ENCODE assay signal across 8 cellular contexts in the genomic region with DNA sequence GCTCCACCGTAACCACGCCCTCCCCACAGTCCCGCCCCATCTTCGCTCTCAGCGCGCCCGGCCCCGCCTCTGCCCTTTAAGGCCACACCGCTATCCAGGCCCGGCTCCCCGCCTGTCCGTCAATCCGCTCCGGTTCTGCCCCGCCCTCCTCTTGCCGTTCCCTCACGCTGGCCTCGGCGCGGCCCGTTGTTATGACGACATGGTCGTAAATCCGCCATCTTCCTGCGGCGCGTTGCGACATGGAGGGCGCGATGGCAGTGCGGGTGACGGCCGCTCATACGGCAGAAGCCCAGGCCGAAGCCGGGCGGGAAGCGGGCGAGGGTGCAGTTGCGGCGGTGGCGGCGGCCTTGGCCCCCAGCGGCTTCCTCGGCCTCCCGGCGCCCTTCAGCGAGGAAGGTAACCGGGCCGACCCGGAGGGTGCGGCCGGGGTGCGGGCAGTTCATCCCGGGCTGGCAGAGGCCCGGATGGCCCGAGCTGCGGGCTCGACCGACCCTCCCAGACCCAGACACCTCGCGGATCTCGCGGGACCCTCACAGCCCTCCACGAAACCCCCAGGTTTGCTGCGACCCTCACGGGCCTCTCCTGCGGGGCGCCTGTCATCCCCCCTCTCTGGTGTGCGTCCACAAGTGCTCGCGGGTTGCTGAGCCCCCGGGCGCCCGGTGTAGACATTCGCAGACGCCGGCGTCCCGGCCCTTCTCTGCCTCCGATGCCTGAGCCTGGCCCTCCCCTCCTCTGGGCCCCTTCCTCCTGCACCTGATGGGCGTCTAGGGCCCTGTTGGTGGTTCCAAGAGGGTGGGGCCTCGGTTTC. TPM values are rescaled to one million over a fixed set of nuclear protein-coding genes. Genes with fewer than 3 reads are reported as not detected.
DNase-seq lines count a peak whose midpoint lies in the region; ATAC-seq, FAIRE-seq and TF ChIP-seq lines count a peak whose summit lies in the region.

A gene with protein sequence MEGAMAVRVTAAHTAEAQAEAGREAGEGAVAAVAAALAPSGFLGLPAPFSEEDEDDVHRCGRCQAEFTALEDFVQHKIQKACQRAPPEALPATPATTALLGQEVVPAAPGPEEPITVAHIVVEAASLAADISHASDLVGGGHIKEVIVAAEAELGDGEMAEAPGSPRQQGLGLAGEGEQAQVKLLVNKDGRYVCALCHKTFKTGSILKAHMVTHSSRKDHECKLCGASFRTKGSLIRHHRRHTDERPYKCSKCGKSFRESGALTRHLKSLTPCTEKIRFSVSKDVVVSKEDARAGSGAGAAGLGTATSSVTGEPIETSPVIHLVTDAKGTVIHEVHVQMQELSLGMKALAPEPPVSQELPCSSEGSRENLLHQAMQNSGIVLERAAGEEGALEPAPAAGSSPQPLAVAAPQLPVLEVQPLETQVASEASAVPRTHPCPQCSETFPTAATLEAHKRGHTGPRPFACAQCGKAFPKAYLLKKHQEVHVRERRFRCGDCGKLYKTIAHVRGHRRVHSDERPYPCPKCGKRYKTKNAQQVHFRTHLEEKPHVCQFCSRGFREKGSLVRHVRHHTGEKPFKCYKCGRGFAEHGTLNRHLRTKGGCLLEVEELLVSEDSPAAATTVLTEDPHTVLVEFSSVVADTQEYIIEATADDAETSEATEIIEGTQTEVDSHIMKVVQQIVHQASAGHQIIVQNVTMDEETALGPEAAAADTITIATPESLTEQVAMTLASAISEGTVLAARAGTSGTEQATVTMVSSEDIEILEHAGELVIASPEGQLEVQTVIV (plus strand): TSS at position 217 of the 808 bp plus-strand sequence. CDS start 23 bp downstream, at position 240.

- H3K4me1 ChIP-seq in OCI-LY3 (ENCODE audit: low read length): peaks cover 5% of the 10 kb centered on the region; the same call in 1 of the 2 replicates
- peaks cover 7% of the 10 kb centered on the region for H3K4me1 ChIP-seq in endothelial cell of umbilical vein (ENCODE audit: control insufficient read depth, extremely low read depth, insufficient read depth, low read length)

- peak within 1 kb of the TSS; percentile 86 for H3K9ac ChIP-seq in OCI-LY3 (ENCODE audit: low read length)
- H3K9ac ChIP-seq in endothelial cell of umbilical vein (replicated peaks; ENCODE audit: extremely low read depth, insufficient read depth, low read length): peak within 1 kb of the TSS; percentile 84

- no peaks in the 10 kb centered on the region for H3K9me3 ChIP-seq in OCI-LY3 (ENCODE audit: insufficient read depth, low read length)
- no peaks in the 10 kb centered on the region for H3K9me3 ChIP-seq in endothelial cell of umbilical vein (replicated peaks; ENCODE audit: control insufficient read depth, insufficient read depth, low read length)

- CTCF ChIA-PET in endothelial cell of umbilical vein (lab: Charles Lee): no interaction called here

- TF ChIP-seq POLR2A in endothelial cell of umbilical vein (IDR thresholded peaks at IDR 0.05; ENCODE audit: low read depth, low read length): peak; percentile 96

- peaks cover 13% of the 10 kb centered on the region for H4K20me1 ChIP-seq in OCI-LY3 (ENCODE audit: insufficient read depth, low read length)
- H4K20me1 ChIP-seq in endothelial cell of umbilical vein (replicated peaks; ENCODE audit: control insufficient read depth, extremely low read depth, insufficient read depth, low read length): no peaks in the 10 kb centered on the region

- TF ChIP-seq CTCF in OCI-LY3 (IDR thresholded peaks at IDR 0.05; ENCODE audit: low read depth, low read length): no peak
- no peak for TF ChIP-seq CTCF in endothelial cell of umbilical vein (IDR thresholded peaks at IDR 0.05; ENCODE audit: extremely low read depth in 1 of 2, insufficient read depth in 1 of 2, low read depth in 1 of 2, low read length in 2 of 2)

- dilution Hi-C loops in endothelial cell of umbilical vein (cut with MboI; ENCODE audit: extremely low pct_ligation_motif_present, low sequenced_read_pairs): no loop called here

- H2AFZ ChIP-seq in OCI-LY3 (ENCODE audit: low read depth, low read length): peak within 1 kb of the TSS; percentile 78; the same call in 1 of the 2 replicates
- H2AFZ ChIP-seq in endothelial cell of umbilical vein (ENCODE audit: low read depth, low read length): peak within 1 kb of the TSS; percentile 98

- H3K4me3 ChIP-seq in OCI-LY3 (ENCODE audit: low read length) (peak within 1 kb of the TSS; percentile 92), endothelial cell of umbilical vein (replicated peaks in 1 of 3; ENCODE audit: insufficient read depth in 1 of 3, low read depth in 1 of 3, low read length in 3 of 3) (peak within 1 kb of the TSS; percentile 54 to 79 (median 74))

- BruUV-seq in endothelial cell of umbilical vein (replicated peaks; lab: Mats Ljungman, UMichigan): TSS peak; percentile 68

- H3K4me2 ChIP-seq in OCI-LY3 (ENCODE audit: low read length) (peak within 1 kb of the TSS; percentile 89), endothelial cell of umbilical vein (ENCODE audit: insufficient read depth, low read length) (peak within 1 kb of the TSS; percentile 84)

- ATAC-seq in GM21515 (IDR thresholded peaks at IDR 0.05; ENCODE audit: unreplicated experiment): peak; percentile 92

- H3K9me1 ChIP-seq in endothelial cell of umbilical vein (replicated peaks; ENCODE audit: control insufficient read depth, extremely low read depth, insufficient read depth, low read length): no peaks in the 10 kb centered on the region

- H3K36me3 ChIP-seq in OCI-LY3 (replicated peaks; ENCODE audit: low read depth, low read length) (peaks cover 2% of the 10 kb centered on the region), endothelial cell of umbilical vein (ENCODE audit: control insufficient read depth in 2 of 2, extremely low read depth in 1 of 2, insufficient read depth in 2 of 2, low read length in 2 of 2) (peaks cover 0 to 2% of the 10 kb centered on the region in 2 experiments)

- POLR2A ChIA-PET in endothelial cell of umbilical vein (lab: Charles Lee): no interaction called here

- peak; percentile 99 for FAIRE-seq in endothelial cell of umbilical vein (lab: Jason Lieb, UNC)

- H3K79me2 ChIP-seq in OCI-LY3 (ENCODE audit: low read length): peaks cover 47% of the 10 kb centered on the region
- H3K79me2 ChIP-seq in endothelial cell of umbilical vein (ENCODE audit: control insufficient read depth, insufficient read depth, low read length): peaks cover 36% of the 10 kb centered on the region

- H3K27me3 ChIP-seq in OCI-LY3 (ENCODE audit: low read depth, low read length) (no peaks in the 10 kb centered on the region), endothelial cell of umbilical vein (ENCODE audit: control insufficient read depth in 2 of 2, insufficient read depth in 2 of 2, low read length in 2 of 2) (no peaks in the 10 kb centered on the region)

- intact Hi-C loops in endothelial cell of umbilical vein (cut with micrococcal nuclease): loop anchor here (1.0 to 2.0 kb wide), 7 partner anchors 8 to 237 kb away; a partner anchor contains a TSS

- H3K27ac ChIP-seq in OCI-LY3 (ENCODE audit: low read length) (peak within 1 kb of the TSS; percentile 51), endothelial cell of umbilical vein (ENCODE audit: insufficient read depth, low read depth, low read length) (peak within 1 kb of the TSS; percentile 41)

- DNase-seq in D341Med (ENCODE audit: low spot score) (peak; percentile 98), HuH-7 (ENCODE audit: low spot score) (peak; percentile 70), activated T-cell treated with anti-CD3 and anti-CD28 coated beads for 1 hour (ENCODE audit: low read depth) (peak; percentile 97), endothelial cell of umbilical vein (ENCODE audit: low read depth, low spot score) (peak; percentile 99), middle frontal gyrus (ENCODE audit: extremely low spot score, low spot score) (peak; percentile 94)
- DNase-seq in stimulated activated CD8-positive, alpha-beta memory T cell treated with anti-CD3 and anti-CD28 coated beads, Interleukin-2, amount 100 ng/mL, for 48 hours (ENCODE audit: low read depth in 2 of 2): peak; percentile 100

TF ChIP-seq in endothelial cell of umbilical vein, 7 proteins besides CTCF, POLR2A, EP300 and RAD21:
- TF ChIP-seq GATA2 (IDR thresholded peaks at IDR 0.05; ENCODE audit: insufficient read depth, insufficient read length, low read depth, low read length) (no peak), MYC (IDR thresholded peaks at IDR 0.05; ENCODE audit: low read depth, low read length) (no peak), FOS (IDR thresholded peaks at IDR 0.05; ENCODE audit: borderline replicate concordance, insufficient read depth, low read length) (no peak), EZH2 (IDR thresholded peaks at IDR 0.05; ENCODE audit: borderline replicate concordance, low read depth, low read length, severe bottlenecking) (no peak), POLR2AphosphoS5 (IDR thresholded peaks at IDR 0.05; ENCODE audit: insufficient read depth, low read depth, low read length) (peak; percentile 93), JUN (IDR thresholded peaks at IDR 0.05; ENCODE audit: borderline replicate concordance, insufficient read depth, insufficient read length, low read depth) (no peak)
- TF ChIP-seq, protein P1, sequence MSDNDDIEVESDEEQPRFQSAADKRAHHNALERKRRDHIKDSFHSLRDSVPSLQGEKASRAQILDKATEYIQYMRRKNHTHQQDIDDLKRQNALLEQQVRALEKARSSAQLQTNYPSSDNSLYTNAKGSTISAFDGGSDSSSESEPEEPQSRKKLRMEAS (IDR thresholded peaks at IDR 0.05; ENCODE audit: insufficient read depth, insufficient read length): peak; percentile 41
TF ChIP-seq in endothelial cell of umbilical vein: peak in this region for 2.

RNA-seq across cellular contexts. Expression of the gene that starts here (rescaled TPM):
- total RNA-seq in endothelial cell of umbilical vein: 31.9 and 32.7 TPM in 2 replicates
- polyA plus RNA-seq in endothelial cell of umbilical vein: 28.6 and 40.8 TPM in 2 replicates
- 15.3 and 21.3 TPM in 2 replicates for polyA plus RNA-seq in endothelial cell of umbilical vein (2011; cell fraction: cytosol; rRNA removed)
- polyA plus RNA-seq in endothelial cell of umbilical vein (2011; cell fraction: nucleus; rRNA removed): 113 and 122 TPM in 2 replicates
- 13.4 and 18.2 TPM in 2 replicates for polyA plus RNA-seq in endothelial cell of umbilical vein (2012)
- 13.7 and 16.1 TPM in 2 replicates for polyA minus RNA-seq in endothelial cell of umbilical vein
- polyA minus RNA-seq in endothelial cell of umbilical vein (2011; cell fraction: cytosol; rRNA and poly(A)+ RNA removed): 15.4 TPM
- polyA minus RNA-seq in endothelial cell of umbilical vein (2011; cell fraction: nucleus; rRNA and poly(A)+ RNA removed): 17.1 and 38.4 TPM in 2 replicates

Comparison
In these comparisons a context has a peak if more than half of its experiments do, and no peak if none do; other contexts are left out.
1. Peak in every context shown above with its lines: DNase-seq, ATAC-seq, H3K4me3 ChIP-seq and H3K27ac ChIP-seq.